19 cellular contexts compared by ENCODE assay signal in the genomic region with DNA sequence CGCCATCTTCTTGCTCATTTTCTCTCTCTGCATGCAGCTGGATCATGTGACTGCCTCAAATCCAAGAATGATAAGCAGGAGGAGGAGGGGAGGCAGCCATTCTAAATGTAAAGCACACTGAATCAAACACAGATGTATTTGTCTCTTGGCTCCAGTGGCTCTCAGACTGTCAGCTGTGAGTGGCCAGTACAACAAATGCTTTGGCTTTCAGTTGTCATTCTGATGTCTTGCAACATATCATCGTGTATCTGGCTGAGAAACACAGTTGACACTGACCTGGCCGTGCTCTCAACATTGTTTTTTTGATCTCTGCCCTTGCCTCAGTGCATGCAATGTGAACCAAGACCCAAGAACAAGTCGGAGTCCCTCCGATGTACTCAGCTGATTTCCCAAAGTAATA.
DNase-seq lines count a peak whose midpoint lies in the region; ATAC-seq, FAIRE-seq and TF ChIP-seq lines count a peak whose summit lies in the region.
"Had no signal": no experiment of that assay in that cellular context is flagged by ENCODE, and none has a peak within 500 bp of the region (broad histone marks: within the 10 kb centered on the region; RNA-seq: fewer than 3 reads in every experiment).

No MANE protein-coding gene starts in this region.

- no peaks in the 10 kb centered on the region for H3K9me3 ChIP-seq in K562 (replicated peaks; ENCODE audit: control insufficient read depth, insufficient read depth, low read depth, low read length)
- H3K9me3 ChIP-seq in neuron (ENCODE audit: low read length), result no peaks in the 10 kb centered on the region
- H3K9me3 ChIP-seq: adrenal gland, esophagus muscularis mucosa, Peyer's patch, prostate gland, transverse colon had no signal

- H3K79me2 ChIP-seq in K562 (ENCODE audit: control insufficient read depth, insufficient read depth, low read length), result no peaks in the 10 kb centered on the region

- H3K9me1 ChIP-seq in K562 (ENCODE audit: control insufficient read depth, insufficient read depth, low read length), result no peaks in the 10 kb centered on the region

- H3K9me3 Mint-ChIP-seq in activated naive CD4-positive, alpha-beta T cell treated with anti-CD3 and anti-CD28 coated beads, Interleukin-2, amount 10 ng/mL, durations not matched to agents 7 days and 5 days, result no peaks in the 10 kb centered on the region
- H3K9me3 Mint-ChIP-seq: activated T-helper 2 cell treated with anti-CD3 and anti-CD28 coated beads, Interferon-gamma antibody, Interleukin-2, Interleukin-4, amounts not matched to agents 10 μg/mL and 5 μg/mL and 100 μg/mL, durations not matched to agents 14 hours and 24 hours and 36 hours had no signal

- H3K36me3 ChIP-seq in K562 (ENCODE audit: control insufficient read depth, insufficient read depth, low read length) (no peaks in the 10 kb centered on the region), neuron (ENCODE audit: insufficient read depth, low read length) (no peaks in the 10 kb centered on the region)
- H3K36me3 ChIP-seq: adrenal gland, Peyer's patch, prostate gland, transverse colon had no signal

- intact Hi-C loops in K562 (cut with micrococcal nuclease), result no loop called here

- H3K9ac ChIP-seq in K562 (ENCODE audit: insufficient read depth in 1 of 2, low read depth in 2 of 2, low read length in 2 of 2), result no peak overlapping the region

- H3K4me2 ChIP-seq in K562 (ENCODE audit: insufficient read depth, low read length), result no peak overlapping the region

- no peak overlapping the region for H3K4me3 ChIP-seq in AG10803 (ENCODE audit: low read length)
- no peak overlapping the region for H3K4me3 ChIP-seq in K562
- H3K4me3 ChIP-seq in neuron (ENCODE audit: low read length), result no peak overlapping the region
- H3K4me3 ChIP-seq: adrenal gland, esophagus muscularis mucosa, Peyer's patch, prostate gland, transverse colon had no signal

- H3K4me1 ChIP-seq in K562 (replicated peaks in 1 of 2; ENCODE audit: control insufficient read depth in 2 of 2, insufficient read depth in 2 of 2, low read length in 2 of 2) (no peaks in the 10 kb centered on the region), neuron (ENCODE audit: insufficient read depth, low read length) (peaks cover 35% of the 10 kb centered on the region)
- H3K4me1 ChIP-seq: prostate gland had no signal

- in situ Hi-C loops in K562 (cut with MboI), result no loop called here

- no peak overlapping the region for H3K27ac Mint-ChIP-seq in activated naive CD4-positive, alpha-beta T cell treated with anti-CD3 and anti-CD28 coated beads, Interleukin-2, amount 10 ng/mL, durations not matched to agents 7 days and 5 days
- H3K27ac Mint-ChIP-seq: activated T-helper 2 cell treated with anti-CD3 and anti-CD28 coated beads, Interferon-gamma antibody, Interleukin-2, Interleukin-4, amounts not matched to agents 10 μg/mL and 5 μg/mL and 100 μg/mL, durations not matched to agents 14 hours and 24 hours and 36 hours; CD4-positive, alpha-beta memory T cell; stimulated activated naive B cell treated with anti-CD40 and anti-IgM and Interleukin-4, amounts not matched to agents 10 μg/mL and 1 μg/mL and 100 μg/mL, for 72 hours had no signal

- no peak for ATAC-seq in K562
- ATAC-seq in HG02938 (IDR thresholded peaks at IDR 0.05; ENCODE audit: unreplicated experiment), result no peak
- ATAC-seq in HG03565 (IDR thresholded peaks at IDR 0.05; ENCODE audit: unreplicated experiment), result no peak
- ATAC-seq: stimulated activated naive B cell treated with anti-CD40 and anti-IgM and Interleukin-4, amounts not matched to agents 10 μg/mL and 1 μg/mL and 100 μg/mL, for 72 hours had no signal

- no peaks in the 10 kb centered on the region for H3K27me3 Mint-ChIP-seq in activated naive CD4-positive, alpha-beta T cell treated with anti-CD3 and anti-CD28 coated beads, Interleukin-2, amount 10 ng/mL, durations not matched to agents 7 days and 5 days
- H3K27me3 Mint-ChIP-seq: stimulated activated naive B cell treated with anti-CD40 and anti-IgM and Interleukin-4, amounts not matched to agents 10 μg/mL and 1 μg/mL and 100 μg/mL, for 72 hours had no signal

- no peak overlapping the region for H3K27ac ChIP-seq in K562 (ENCODE audit: extremely low read depth, low read depth, low read length)
- H3K27ac ChIP-seq: adrenal gland, Peyer's patch, prostate gland, transverse colon had no signal

- WGBS in K562 (ENCODE audit: insufficient coverage, low coverage, missing lambda C conversion rate), result 0% methylated on average over 4 of the region's 5 CpGs

- H3K4me1 Mint-ChIP-seq in activated naive CD4-positive, alpha-beta T cell treated with anti-CD3 and anti-CD28 coated beads, Interleukin-2, amount 10 ng/mL, durations not matched to agents 7 days and 5 days, result no peaks in the 10 kb centered on the region
- H3K4me1 Mint-ChIP-seq: CD4-positive, alpha-beta memory T cell; stimulated activated naive B cell treated with anti-CD40 and anti-IgM and Interleukin-4, amounts not matched to agents 10 μg/mL and 1 μg/mL and 100 μg/mL, for 72 hours had no signal

- CTCF ChIA-PET in K562 (lab: Yijun Ruan, JAX; ENCODE audit: low intra/inter-chr PET ratio), result no interaction called here
- CTCF ChIA-PET in activated naive CD4-positive, alpha-beta T cell treated with anti-CD3 and anti-CD28 coated beads, Interleukin-2, amount 10 ng/mL, durations not matched to agents 7 days and 5 days (lab: Charles Lee), result no interaction called here

- no peak for FAIRE-seq in K562 (lab: Jason Lieb, UNC)

- H4K20me1 ChIP-seq in K562 (replicated peaks; ENCODE audit: control insufficient read depth, insufficient read depth, low read length), result no peaks in the 10 kb centered on the region

- POLR2A ChIA-PET in K562 (lab: Yijun Ruan, JAX), result no interaction called here

- no TSS peak for BruUV-seq in K562 (replicated peaks; lab: Mats Ljungman, UMichigan)

- no peaks in the 10 kb centered on the region for H3K36me3 Mint-ChIP-seq in activated naive CD4-positive, alpha-beta T cell treated with anti-CD3 and anti-CD28 coated beads, Interleukin-2, amount 10 ng/mL, durations not matched to agents 7 days and 5 days
- H3K36me3 Mint-ChIP-seq: CD4-positive, alpha-beta memory T cell; stimulated activated naive B cell treated with anti-CD40 and anti-IgM and Interleukin-4, amounts not matched to agents 10 μg/mL and 1 μg/mL and 100 μg/mL, for 72 hours had no signal

- DNase-seq in AG10803 (ENCODE audit: low read depth) (peak; percentile 75), K562 (ENCODE audit: extremely low read depth in 1 of 4, low spot score in 3 of 4) (peak in 1 of 4 experiments; percentile 1), globus pallidus (ENCODE audit: low spot score) (peak; percentile 19), inferior parietal cortex (ENCODE audit: extremely low spot score) (no peak)
- DNase-seq in activated naive CD4-positive, alpha-beta T cell treated with anti-CD3 and anti-CD28 coated beads, Interleukin-2, amount 10 ng/mL, durations not matched to agents 7 days and 5 days, result no peak
- DNase-seq: adrenal gland; CD4-positive, alpha-beta memory T cell; central memory CD4-positive, alpha-beta T cell; NCI-H1436 treated with DMSO at 0.1 percent for 48 hours; NCI-H82; Peyer's patch; stimulated activated naive B cell treated with anti-CD40 and anti-IgM and Interleukin-4, amounts not matched to agents 10 μg/mL and 1 μg/mL and 100 μg/mL, for 72 hours; transverse colon had no signal

- no peak for TF ChIP-seq EP300 in K562 (IDR thresholded peaks at IDR 0.05; ENCODE audit: low read length)

- TF ChIP-seq CTCF in AG10803 (conservative IDR thresholded peaks at IDR 0.05; ENCODE audit: low read length) (no peak), K562 (IDR thresholded peaks at IDR 0.05 in 2 of 3, conservative IDR thresholded peaks at IDR 0.05 in 1 of 3; ENCODE audit: insufficient read depth in 2 of 3, low read depth in 1 of 3, low read length in 3 of 3) (no peak)

- no peak for TF ChIP-seq POLR2A in K562 (conservative IDR thresholded peaks at IDR 0.05)

- H3K4me3 Mint-ChIP-seq in activated naive CD4-positive, alpha-beta T cell treated with anti-CD3 and anti-CD28 coated beads, Interleukin-2, amount 10 ng/mL, durations not matched to agents 7 days and 5 days, result no peak overlapping the region
- H3K4me3 Mint-ChIP-seq: CD4-positive, alpha-beta memory T cell; stimulated activated naive B cell treated with anti-CD40 and anti-IgM and Interleukin-4, amounts not matched to agents 10 μg/mL and 1 μg/mL and 100 μg/mL, for 72 hours had no signal

- H3K27me3 ChIP-seq in K562 (ENCODE audit: control insufficient read depth in 2 of 2, insufficient read depth in 2 of 2, low read length in 2 of 2) (no peaks in the 10 kb centered on the region), neuron (ENCODE audit: insufficient read depth, low read length) (no peaks in the 10 kb centered on the region)
- H3K27me3 ChIP-seq: adrenal gland, esophagus muscularis mucosa, Peyer's patch, transverse colon had no signal

- no peak for TF ChIP-seq RAD21 in K562 (CRISPR knock-in tag; conservative IDR thresholded peaks at IDR 0.05 in 1 of 2, IDR thresholded peaks at IDR 0.05 in 1 of 2)

- H2AFZ ChIP-seq in K562 (ENCODE audit: low read depth, low read length) (0 out of 2 replicates have a peak overlapping the region, but pooled peaks have one; percentile 24), neuron (ENCODE audit: low read depth, low read length) (peak overlapping the region; percentile 12)

TF ChIP-seq in K562, 482 proteins besides CTCF, POLR2A, EP300 and RAD21:
- TF ChIP-seq SMAD3 (CRISPR knock-in tag; conservative IDR thresholded peaks at IDR 0.05) (no peak), TFE3 (CRISPR knock-in tag; IDR thresholded peaks at IDR 0.05) (peak; percentile 72)

Comparison
In these comparisons a context has a peak if more than half of its experiments do, and no peak if none do; other contexts are left out.
1. DNase-seq: peak in AG10803 (single experiment) and globus pallidus (single experiment); none in activated naive CD4-positive, alpha-beta T cell treated with anti-CD3 and anti-CD28 coated beads, Interleukin-2, amount 10 ng/mL, durations not matched to agents 7 days and 5 days (single experiment) and inferior parietal cortex (single experiment).